8 cellular contexts compared by ENCODE assay signal in the genomic region with DNA sequence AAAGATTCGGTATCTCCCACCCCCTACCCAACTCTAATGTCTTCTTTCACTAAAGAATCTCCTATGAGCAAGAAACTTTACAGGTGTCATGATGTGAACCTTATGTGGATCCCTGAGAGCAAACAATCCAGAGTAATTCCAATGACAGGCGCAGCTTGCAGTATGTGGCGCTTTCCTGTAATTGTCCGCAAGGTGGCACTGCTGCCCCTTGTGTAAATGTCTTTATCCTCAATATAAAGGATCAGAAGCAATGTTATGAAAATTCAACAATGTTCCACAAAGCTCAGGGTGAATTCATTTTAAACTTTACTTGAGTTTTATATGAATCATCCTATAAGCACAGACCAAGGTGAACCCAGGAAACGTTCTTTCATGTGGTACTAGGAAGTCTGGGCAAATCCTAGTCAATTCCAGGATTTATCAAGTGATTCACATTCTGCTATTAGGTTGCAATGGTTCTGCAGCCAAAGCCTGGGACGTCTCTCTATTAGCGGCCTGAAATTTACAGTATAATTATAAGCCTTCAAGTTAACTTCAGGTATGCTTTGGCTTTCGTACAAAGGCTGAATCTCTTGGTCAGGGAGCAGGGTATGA.
DNase-seq lines count a peak whose midpoint lies in the region; ATAC-seq and TF ChIP-seq lines count a peak whose summit lies in the region.

No MANE protein-coding gene starts in this region.

- H3K9me3 ChIP-seq in mucosa of descending colon, result no peaks in the 10 kb centered on the region

- no peaks in the 10 kb centered on the region for H3K4me1 ChIP-seq in mucosa of descending colon (ENCODE audit: low read depth)

- H3K36me3 ChIP-seq in mucosa of descending colon (ENCODE audit: low read depth), result no peaks in the 10 kb centered on the region

- intact Hi-C loops in mucosa of descending colon (cut with DNase I, micrococcal nuclease), result loop anchor here (5.0 kb wide), 2 partner anchors 228 to 303 kb away; no protein-coding TSS in a partner anchor

- in situ Hi-C loops in ACHN (cut with HindIII; ENCODE audit: low pct_ligation_motif_present, low pct_unique_long_range_greater_than_20kb, low sequenced_read_pairs), result no loop called here

- H3K4me3 ChIP-seq in epithelial cell of esophagus (ENCODE audit: low read length) (no peak overlapping the region), mucosa of descending colon (no peak overlapping the region)

- ATAC-seq in GM18508 (IDR thresholded peaks at IDR 0.05; ENCODE audit: insufficient read depth, unreplicated experiment), result peak; percentile 35
- ATAC-seq in HG03565 (IDR thresholded peaks at IDR 0.05; ENCODE audit: unreplicated experiment), result peak; percentile 38
- peak; percentile 90 for ATAC-seq in mucosa of descending colon

- TF ChIP-seq CTCF in epithelial cell of esophagus (IDR thresholded peaks at IDR 0.05; ENCODE audit: insufficient read depth, low read depth, low read length, missing control alignments) (peak; percentile 87), mucosa of descending colon (IDR thresholded peaks at IDR 0.05) (peak; percentile 71)

- DNase-seq in ACHN, result peak; percentile 60
- peak; percentile 10 for DNase-seq in NCI-H82 treated with DMSO at 0.1 percent for 48 hours (lab: John Stamatoyannopoulos, UW; ENCODE audit: unreplicated experiment)
- DNase-seq in activated CD8-positive, alpha-beta memory T cell treated with anti-CD3 and anti-CD28 coated beads, Interleukin-2, amount 50 U/mL, for 24 hours (ENCODE audit: extremely low read depth), result peak; percentile 40
- DNase-seq in epithelial cell of esophagus (ENCODE audit: low read depth), result peak; percentile 82
- peak; percentile 68 to 92 (median 82) for DNase-seq in mucosa of descending colon
- DNase-seq in stimulated activated CD8-positive, alpha-beta memory T cell treated with anti-CD3 and anti-CD28 coated beads, Interleukin-4, amount 100 ng/mL, for 48 hours, result peak; percentile 78

Comparison
In these comparisons a context has a peak if more than half of its experiments do, and no peak if none do; other contexts are left out.
1. DNase-seq: peak in every context shown above with its lines; median percentile 82 in epithelial cell of esophagus; 82 in mucosa of descending colon; 78 in stimulated activated CD8-positive, alpha-beta memory T cell treated with anti-CD3 and anti-CD28 coated beads, Interleukin-4, amount 100 ng/mL, for 48 hours; 60 in ACHN; 40 in activated CD8-positive, alpha-beta memory T cell treated with anti-CD3 and anti-CD28 coated beads, Interleukin-2, amount 50 U/mL, for 24 hours; 10 in NCI-H82 treated with DMSO at 0.1 percent for 48 hours.
2. ATAC-seq: peak in every context shown above with its lines; median percentile 90 in mucosa of descending colon; 38 in HG03565; 35 in GM18508.